In genomic region chr2:46306988-46307655, GRCh38 we compare ENCODE assay signal across 15 cellular contexts. TPM values are rescaled to one million over a fixed set of nuclear protein-coding genes. Genes with fewer than 3 reads are reported as not detected.
DNase-seq lines count a peak whose midpoint lies in the region; ATAC-seq and TF ChIP-seq lines count a peak whose summit lies in the region.
"Had no signal": no experiment of that assay in that cellular context is flagged by ENCODE, and none has a peak within 500 bp of the region (broad histone marks: within the 10 kb centered on the region; RNA-seq: fewer than 3 reads in every experiment).

No MANE protein-coding gene starts in this region.

- WGBS in right cardiac atrium: 40% methylated on average over 8 of the region's 8 CpGs

- ATAC-seq in right cardiac atrium (peak; percentile 23 to 27), gastrocnemius medialis (peak; percentile 59 to 84)
- ATAC-seq: activated CD4-positive, CD25-positive, alpha-beta regulatory T cell treated with anti-CD3 and anti-CD28 coated beads, Interleukin-2, amount 50 U/mL, for 24 hours had no signal

- no peak for TF ChIP-seq CTCF in RWPE1 (conservative IDR thresholded peaks at IDR 0.05; ENCODE audit: low read depth)
- no peak for TF ChIP-seq CTCF in gastrocnemius medialis (IDR thresholded peaks at IDR 0.05 in 4 of 5, conservative IDR thresholded peaks at IDR 0.05 in 1 of 5)

- POLR2A ChIA-PET in RWPE1 (lab: Yijun Ruan, JAX; ENCODE audit: low non-redundant PET): no interaction called here

- no peaks in the 10 kb centered on the region for H3K9me3 ChIP-seq in right cardiac atrium (ENCODE audit: control insufficient read depth, low read length)
- H3K9me3 ChIP-seq in gastrocnemius medialis: no peaks in the 10 kb centered on the region

- H3K27ac ChIP-seq in RWPE1 (peak overlapping the region; percentile 61), right cardiac atrium (ENCODE audit: low read length) (peak overlapping the region; percentile 99), gastrocnemius medialis (peak overlapping the region; percentile 61 to 96 (median 72))

- no peaks in the 10 kb centered on the region for H3K36me3 ChIP-seq in gastrocnemius medialis

- DNase-seq in DMS53 treated with DMSO at 0.1 percent for 48 hours (lab: John Stamatoyannopoulos, UW; ENCODE audit: unreplicated experiment) (peak; percentile 61), RWPE1 (ENCODE audit: low spot score) (no peak), right cardiac atrium (no peak), gastrocnemius medialis (peak in 1 of 2 donors; percentile 33), HuH-7 (ENCODE audit: low spot score) (no peak), A172 (ENCODE audit: low spot score) (no peak), COLO829 (ENCODE audit: low spot score) (no peak)
- DNase-seq in activated CD8-positive, alpha-beta memory T cell treated with anti-CD3 and anti-CD28 coated beads, Interleukin-2, amount 50 U/mL, for 4 hours: no peak
- DNase-seq: activated T-cell treated with anti-CD3 and anti-CD28 coated beads, Interleukin-2, amount 50 U/mL, for 1 hour; amniotic stem cell; CD4-positive, alpha-beta T cell; foreskin melanocyte; NCI-H524; occipital lobe had no signal

- H3K27me3 ChIP-seq in right cardiac atrium (ENCODE audit: control insufficient read depth, insufficient read depth): no peaks in the 10 kb centered on the region
- no peaks in the 10 kb centered on the region for H3K27me3 ChIP-seq in gastrocnemius medialis

- intact Hi-C loops in right cardiac atrium (cut with DNase I): loop anchor here in 2 of 4 donors (10.0 kb wide), 2 partner anchors 48 to 58 kb away; no protein-coding TSS in a partner anchor
- intact Hi-C loops in gastrocnemius medialis (cut with DNase I; ENCODE audit: low total_unique reads): no loop called here

- TF ChIP-seq POLR2A in gastrocnemius medialis (IDR thresholded peaks at IDR 0.05): no peak

- in situ Hi-C loops in gastrocnemius medialis (cut with MboI; ENCODE audit: low sequenced_read_pairs in 4 of 4): no loop called here

- H3K4me1 ChIP-seq in right cardiac atrium (ENCODE audit: control insufficient read depth, insufficient read depth, low read length) (peaks cover 40% of the 10 kb centered on the region), gastrocnemius medialis (peaks cover 46 to 68% of the 10 kb centered on the region in 2 donors)

- CTCF ChIA-PET in RWPE1 (lab: Yijun Ruan, JAX): no interaction called here

- peak overlapping the region; percentile 19 for H3K4me3 ChIP-seq in right cardiac atrium (ENCODE audit: low read length)
- peak overlapping the region in 1 of 4 donors; percentile 15 for H3K4me3 ChIP-seq in gastrocnemius medialis

RNA-seq across cellular contexts. Expression of gene EPAS1, which starts 9.9 kb away (rescaled TPM):
- total RNA-seq in right cardiac atrium: 100 to 1,000 TPM; 210 to 340 (median 268) TPM
- 149 TPM for polyA plus RNA-seq in right cardiac atrium
- total RNA-seq in gastrocnemius medialis: 10 to 100 TPM; 61.5 to 95.1 (median 90.0) TPM
- 8.0 and 14.0 TPM in 2 replicates for total RNA-seq in A172 (2014; rRNA removed; shearing (Covaris generic))
